Comparison of ENCODE assay signal across 8 cellular contexts in the genomic region with DNA sequence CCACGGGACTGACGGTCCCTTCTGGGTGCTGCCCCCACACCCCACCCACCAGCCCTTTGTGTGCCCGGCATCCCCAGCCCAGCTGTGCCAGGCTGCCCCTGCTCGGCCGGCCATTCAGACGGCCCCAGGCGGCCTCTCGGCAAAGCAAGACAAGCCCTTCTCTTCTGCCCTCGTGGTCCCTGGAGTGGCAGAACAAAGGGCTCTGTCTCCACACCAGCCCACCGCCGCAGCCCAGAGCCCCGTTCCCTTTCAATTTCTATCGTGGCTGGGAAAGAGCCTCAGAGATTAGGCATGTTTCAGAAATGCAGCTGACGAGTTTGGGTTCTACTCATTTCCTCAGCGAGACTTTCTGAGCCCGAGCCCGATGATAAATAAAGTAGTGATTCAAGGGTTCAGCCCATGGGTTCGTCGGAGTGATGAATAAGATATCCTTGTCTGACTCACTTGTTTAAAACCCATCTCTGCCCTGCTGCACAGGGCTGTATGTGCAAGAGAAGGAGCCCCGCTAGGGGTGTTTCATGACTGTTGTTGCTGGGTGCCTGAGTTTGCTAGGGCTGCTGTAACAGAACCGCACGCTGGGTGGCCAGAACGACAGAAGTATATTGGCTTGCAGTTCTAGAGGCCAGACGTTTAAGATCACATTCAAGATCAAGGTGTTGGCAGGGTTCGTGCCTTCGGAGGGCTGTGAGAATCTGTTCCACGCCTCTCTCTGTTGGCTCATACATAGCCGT.
DNase-seq lines count a peak whose midpoint lies in the region; ATAC-seq lines count a peak whose summit lies in the region.

No MANE protein-coding gene starts in this region.

- no peaks in the 10 kb centered on the region for H3K36me3 ChIP-seq in iPS-18a (ENCODE audit: control insufficient read depth, low read depth, low read length)

- H3K4me1 ChIP-seq in iPS-18a (ENCODE audit: control insufficient read depth, low read depth, low read length), result peaks cover 20% of the 10 kb centered on the region

- H3K27ac ChIP-seq in iPS-18a (ENCODE audit: low read length) (no peak overlapping the region), skin epidermis (peak overlapping the region; percentile 55 to 94 (median 85))

- peak; percentile 42 for ATAC-seq in HG03095 (IDR thresholded peaks at IDR 0.05; ENCODE audit: unreplicated experiment)

- H3K9me3 ChIP-seq in iPS-18a (ENCODE audit: control insufficient read depth, low read depth, low read length), result no peaks in the 10 kb centered on the region

- H3K27me3 ChIP-seq in iPS-18a (ENCODE audit: control insufficient read depth, insufficient read depth, low read length), result no peaks in the 10 kb centered on the region

- H3K9ac ChIP-seq in iPS-18a (ENCODE audit: low read length), result peak overlapping the region; percentile 25

- DNase-seq in GM04503 (ENCODE audit: low read depth) (peak; percentile 98), T1000 (lab: John Stamatoyannopoulos, UW) (peak; percentile 85), astrocyte of the hippocampus (ENCODE audit: low read depth, low spot score) (peak; percentile 97), NCI-H2196 (lab: John Stamatoyannopoulos, UW; ENCODE audit: unreplicated experiment) (no peak), GF-D8 (lab: John Stamatoyannopoulos, UW) (no peak)

- H3K4me3 ChIP-seq in iPS-18a (ENCODE audit: low read length) (no peak overlapping the region), skin epidermis (peak overlapping the region in 6 of 7 experiments; percentile 1 to 31 (median 12))

Comparison
In these comparisons a context has a peak if more than half of its experiments do, and no peak if none do; other contexts are left out.
1. DNase-seq: peak in GM04503 (single experiment), T1000 (single experiment) and astrocyte of the hippocampus (single experiment); none in NCI-H2196 (single experiment) and GF-D8 (single experiment).